ENCODE assay signal across 10 cellular contexts in genomic region chr17:78724544-78724943, GRCh38. TPM values are rescaled to one million over a fixed set of nuclear protein-coding genes. Genes with fewer than 3 reads are reported as not detected.
DNase-seq lines count a peak whose midpoint lies in the region; ATAC-seq, FAIRE-seq and TF ChIP-seq lines count a peak whose summit lies in the region.
"Had no signal": no experiment of that assay in that cellular context is flagged by ENCODE, and none has a peak within 500 bp of the region (broad histone marks: within the 10 kb centered on the region; RNA-seq: fewer than 3 reads in every experiment).

No MANE protein-coding gene starts in this region.

- peak overlapping the region in 1 of 10 experiments; percentile 4; a peak in 1 of 20 replicates for H3K4me3 ChIP-seq in BLaER1 treated with 17β-estradiol and CSF1 and Interleukin-3, amounts not matched to agents 10 nM and 100 nM
- peak overlapping the region; percentile 70; the same call in 1 of the 2 replicates for H3K4me3 ChIP-seq in MM.1S (ENCODE audit: low read length)
- H3K4me3 ChIP-seq in H1 (ENCODE audit: extremely low read depth in 1 of 4, insufficient read depth in 2 of 4, low read depth in 3 of 4, low read length in 4 of 4): peak overlapping the region in 3 of 4 experiments; percentile 3 to 55 (median 14); a peak in 4 of 8 replicates
- H3K4me3 ChIP-seq in PC-9: no peak overlapping the region

- peaks cover 37 to 100% (median 100%) of the 10 kb centered on the region in 11 experiments for H4K20me1 ChIP-seq in BLaER1 treated with 17β-estradiol and CSF1 and Interleukin-3, amounts not matched to agents 10 nM and 100 nM
- no peaks in the 10 kb centered on the region for H4K20me1 ChIP-seq in MM.1S (ENCODE audit: insufficient read depth, low read length)
- peaks cover 0 to 19% of the 10 kb centered on the region in 2 experiments for H4K20me1 ChIP-seq in H1 (replicated peaks in 1 of 2; ENCODE audit: control insufficient read depth in 1 of 2, insufficient read depth in 2 of 2, low read length in 2 of 2)
- peaks cover 8% of the 10 kb centered on the region; the same call in 1 of the 2 replicates for H4K20me1 ChIP-seq in PC-9 (ENCODE audit: insufficient read depth)

- H3K27ac ChIP-seq in BLaER1 treated with 17β-estradiol and CSF1 and Interleukin-3, amounts not matched to agents 10 nM and 100 nM: peak overlapping the region in 9 of 11 experiments; percentile 13 to 84 (median 59); a peak in 16 of 22 replicates
- H3K27ac ChIP-seq in MM.1S (ENCODE audit: low read length) (peak overlapping the region; percentile 97), H1 (ENCODE audit: low read depth, low read length) (no peak overlapping the region), PC-9 (no peak overlapping the region)

- no peak overlapping the region for H3K4ac ChIP-seq in H1 (replicated peaks; ENCODE audit: insufficient read length, low read depth, low read length)

- H3K9ac ChIP-seq in BLaER1 treated with 17β-estradiol and CSF1 and Interleukin-3, amounts not matched to agents 10 nM and 100 nM: peak overlapping the region in 8 of 11 experiments; percentile 44 to 74 (median 66); a peak in 14 of 22 replicates
- H3K9ac ChIP-seq in MM.1S (ENCODE audit: low read length) (peak overlapping the region; percentile 95), H1 (replicated peaks in 1 of 4; ENCODE audit: extremely low read depth in 1 of 4, low read depth in 3 of 4, low read length in 3 of 4) (no peak overlapping the region)

- H2BK12ac ChIP-seq in H1 (ENCODE audit: low read depth, low read length): no peak overlapping the region

- peak overlapping the region; percentile 90 to 99 (median 97) for H3K4me2 ChIP-seq in BLaER1 treated with 17β-estradiol and CSF1 and Interleukin-3, amounts not matched to agents 10 nM and 100 nM
- peak overlapping the region; percentile 99 for H3K4me2 ChIP-seq in MM.1S (ENCODE audit: low read depth, low read length)
- H3K4me2 ChIP-seq in H1 (ENCODE audit: insufficient read depth in 1 of 2, low read depth in 2 of 2, low read length in 2 of 2): peak overlapping the region; percentile 76 to 88
- no peak overlapping the region for H3K4me2 ChIP-seq in PC-9

- no peak for FAIRE-seq in H1 (lab: Jason Lieb, UNC)

- H2BK120ac ChIP-seq in H1 (replicated peaks; ENCODE audit: low read depth, low read length): no peak overlapping the region

- intact Hi-C loops in natural killer cell (cut with micrococcal nuclease): loop anchor here (2.0 kb wide), 1 partner anchor 14 kb away; no protein-coding TSS in a partner anchor
- intact Hi-C loops in PC-9 (cut with micrococcal nuclease; ENCODE audit: unreplicated experiment): no loop called here

- no peak overlapping the region for H3K23ac ChIP-seq in H1 (ENCODE audit: insufficient read length)

- TF ChIP-seq CTCF in MM.1S (IDR thresholded peaks at IDR 0.05; ENCODE audit: low read length) (no peak; the same call in 1 of the 2 replicates), H1 (IDR thresholded peaks at IDR 0.05; ENCODE audit: control extremely low read depth in 1 of 3, insufficient read depth in 1 of 3, low read depth in 1 of 3, low read length in 3 of 3) (no peak), natural killer cell (IDR thresholded peaks at IDR 0.05) (no peak), PC-9 (conservative IDR thresholded peaks at IDR 0.05) (no peak)

- H3K9me2 ChIP-seq in MM.1S (replicated peaks; ENCODE audit: insufficient read depth, low read length): no peaks in the 10 kb centered on the region
- no peaks in the 10 kb centered on the region for H3K9me2 ChIP-seq in PC-9 (ENCODE audit: insufficient read depth)

- no peaks in the 10 kb centered on the region for H3K27me3 ChIP-seq in BLaER1 treated with 17β-estradiol and CSF1 and Interleukin-3, amounts not matched to agents 10 nM and 100 nM
- no peaks in the 10 kb centered on the region for H3K27me3 ChIP-seq in MM.1S (replicated peaks; ENCODE audit: insufficient read depth, low read length)
- peaks cover 0 to 3% (median 0%) of the 10 kb centered on the region in 4 experiments; a peak in 1 of 7 replicates for H3K27me3 ChIP-seq in H1 (replicated peaks in 1 of 4; ENCODE audit: control insufficient read depth in 3 of 4, extremely low read depth in 1 of 4, insufficient read depth in 3 of 4, low read length in 3 of 4)
- no peaks in the 10 kb centered on the region for H3K27me3 ChIP-seq in PC-9 (ENCODE audit: insufficient read depth, low read depth)

- H3K56ac ChIP-seq in H1 (replicated peaks; ENCODE audit: insufficient read length, low read depth, low read length): no peak overlapping the region

- no peaks in the 10 kb centered on the region for H3K9me3 ChIP-seq in BLaER1 treated with 17β-estradiol and CSF1 and Interleukin-3, amounts not matched to agents 10 nM and 100 nM (replicated peaks in 1 of 11)
- H3K9me3 ChIP-seq in MM.1S (replicated peaks; ENCODE audit: insufficient read depth, low read length): no peaks in the 10 kb centered on the region
- H3K9me3 ChIP-seq in H1 (ENCODE audit: insufficient read depth in 2 of 2, low read depth in 1 of 2, low read length in 1 of 2): no peaks in the 10 kb centered on the region
- H3K9me3 ChIP-seq in PC-9 (ENCODE audit: insufficient read depth, low read depth): no peaks in the 10 kb centered on the region

- no peaks in the 10 kb centered on the region for H3K9me3 Mint-ChIP-seq in natural killer cell

- H3F3A ChIP-seq in MM.1S (ENCODE audit: insufficient read depth, low read length) (peaks cover 94% of the 10 kb centered on the region), PC-9 (ENCODE audit: insufficient read depth, low read depth) (no peaks in the 10 kb centered on the region)

- H3K4me1 ChIP-seq in BLaER1 treated with 17β-estradiol and CSF1 and Interleukin-3, amounts not matched to agents 10 nM and 100 nM: peaks cover 100% of the 10 kb centered on the region in 10 experiments
- H3K4me1 ChIP-seq in MM.1S (ENCODE audit: low read length) (peaks cover 77% of the 10 kb centered on the region), H1 (replicated peaks in 1 of 4; ENCODE audit: control insufficient read depth in 3 of 4, insufficient read depth in 4 of 4, low read length in 3 of 4) (peaks cover 17 to 38% (median 23%) of the 10 kb centered on the region in 4 experiments), PC-9 (replicated peaks; ENCODE audit: insufficient read depth) (no peaks in the 10 kb centered on the region)

- WGBS in H1 (ENCODE audit: extremely low coverage in 1 of 2, insufficient coverage in 1 of 2, insufficient read length in 1 of 2, insufficient replicate concordance in 2 of 2, low coverage in 1 of 2, low lambda C conversion rate in 2 of 2, missing lambda C conversion rate in 1 of 2), 2 experiments: 38% methylated on average over 5 of the region's 5 CpGs; no CpG with 5 or more reads in 1 of the 2 experiments

- no peaks in the 10 kb centered on the region for H3K79me1 ChIP-seq in H1 (ENCODE audit: low read depth, low read length)

- H2BK5ac ChIP-seq in H1 (ENCODE audit: low read depth, low read length): no peak overlapping the region

- H4K91ac ChIP-seq in H1 (replicated peaks; ENCODE audit: insufficient read length, low read length): no peak overlapping the region

- ATAC-seq in natural killer cell (peak in 1 of 3 donors; percentile 20), HG02852 (IDR thresholded peaks at IDR 0.05; ENCODE audit: unreplicated experiment) (no peak), HG02678 (IDR thresholded peaks at IDR 0.05; ENCODE audit: unreplicated experiment) (no peak), HG02623 (IDR thresholded peaks at IDR 0.05; ENCODE audit: unreplicated experiment) (no peak)
- ATAC-seq: Panc1 had no signal

- peak overlapping the region; percentile 84 for H3K4me3 Mint-ChIP-seq in natural killer cell

- H4K5ac ChIP-seq in H1 (ENCODE audit: insufficient read length, low read depth, low read length): no peak overlapping the region

- TF ChIP-seq RAD21 in H1 (IDR thresholded peaks at IDR 0.05 in 1 of 2, conservative IDR thresholded peaks at IDR 0.05 in 1 of 2; ENCODE audit: low read depth in 2 of 2, low read length in 2 of 2): peak in 1 of 2 experiments; percentile 39; a peak in 1 of 4 replicates

- no peak overlapping the region for H3K14ac ChIP-seq in H1 (ENCODE audit: insufficient read length)

- peak overlapping the region; percentile 93 to 94 for H3K27ac Mint-ChIP-seq in natural killer cell

- no peak for TF ChIP-seq POLR2A in H1 (IDR thresholded peaks at IDR 0.05; ENCODE audit: control extremely low read depth in 1 of 2, low read depth in 2 of 2, low read length in 2 of 2)

- CTCF ChIA-PET in H1 (lab: Charles Lee; ENCODE audit: partially characterized antibody): interaction anchor here (0.8 to 2.8 kb wide), 5 partner anchors 8 to 21 kb away, joined by 3 to 16 read pairs (median 3); no protein-coding TSS in a partner anchor
- CTCF ChIA-PET in PC-9 (lab: Charles Lee): no interaction called here

- H3K23me2 ChIP-seq in H1 (ENCODE audit: low read depth, low read length): peaks cover 7% of the 10 kb centered on the region

- H3K36me3 ChIP-seq in BLaER1 treated with 17β-estradiol and CSF1 and Interleukin-3, amounts not matched to agents 10 nM and 100 nM: peaks cover 0 to 51% (median 11%) of the 10 kb centered on the region in 11 experiments; a peak in 15 of 22 replicates
- H3K36me3 ChIP-seq in MM.1S (replicated peaks; ENCODE audit: insufficient read depth, low read length): no peaks in the 10 kb centered on the region
- H3K36me3 ChIP-seq in H1 (ENCODE audit: control insufficient read depth in 2 of 4, insufficient read depth in 4 of 4, low read length in 3 of 4): no peaks in the 10 kb centered on the region
- no peaks in the 10 kb centered on the region for H3K36me3 ChIP-seq in PC-9 (ENCODE audit: low read depth)

- TF ChIP-seq EP300 in H1 (IDR thresholded peaks at IDR 0.05; ENCODE audit: borderline replicate concordance in 1 of 2, low read depth in 2 of 2, low read length in 2 of 2): no peak

- POLR2A ChIA-PET in H1 (lab: Charles Lee; ENCODE audit: partially characterized antibody) (no interaction called here), PC-9 (lab: Charles Lee; ENCODE audit: unreplicated experiment) (no interaction called here)

- BruUV-seq in PC-9 (replicated peaks; lab: Mats Ljungman, UMichigan): no TSS peak

- H3K79me2 ChIP-seq in MM.1S (ENCODE audit: low read length) (peaks cover 95% of the 10 kb centered on the region), H1 (ENCODE audit: control insufficient read depth in 1 of 2, insufficient read depth in 2 of 2, low read length in 2 of 2) (no peaks in the 10 kb centered on the region), PC-9 (ENCODE audit: low read depth) (peaks cover 27% of the 10 kb centered on the region)

- H2BK15ac ChIP-seq in H1 (ENCODE audit: low read length): 0 out of 2 replicates have a peak overlapping the region, but pooled peaks have one; percentile 16

- no peak overlapping the region for H4K8ac ChIP-seq in H1 (ENCODE audit: extremely low read depth, insufficient read depth, low read length)

- no peak overlapping the region for H2AK5ac ChIP-seq in H1 (ENCODE audit: low read depth, low read length)

- peaks cover 89 to 92% of the 10 kb centered on the region in 2 donors for H3K4me1 Mint-ChIP-seq in natural killer cell

- no peaks in the 10 kb centered on the region for H3K36me3 Mint-ChIP-seq in natural killer cell

- H2BK20ac ChIP-seq in H1 (ENCODE audit: low read length): peak overlapping the region; percentile 53; the same call in 1 of the 2 replicates

- no peak overlapping the region for H2AFZ ChIP-seq in MM.1S (ENCODE audit: low read length)
- H2AFZ ChIP-seq in H1 (ENCODE audit: low read length): no peak overlapping the region
- no peak overlapping the region for H2AFZ ChIP-seq in PC-9

- DNase-seq in MM.1S (peak; percentile 7), H1 (ENCODE audit: low read depth in 1 of 2, low spot score in 2 of 2) (no peak), natural killer cell (no peak), PC-9 (no peak)
- DNase-seq: DND-41 had no signal

- H3K27me3 Mint-ChIP-seq in natural killer cell (ENCODE audit: low read depth in 2 of 2): no peaks in the 10 kb centered on the region

- no peak overlapping the region for H3K18ac ChIP-seq in H1 (ENCODE audit: extremely low read depth, low read length)

RNA-seq across cellular contexts. Expression of gene CYTH1, which starts 57.5 kb away (rescaled TPM):
- total RNA-seq in H1 (2021; fragmentation: NEBNext Ultra II Directional; extraction: Animal tissue kit (Norgen Biotek cat#: 25700)): 14.7 and 14.8 TPM in 2 replicates
- polyA plus RNA-seq in H1 (2011; rRNA removed): 12.8 and 13.8 TPM in 2 replicates
- 14.2 TPM for polyA plus RNA-seq in H1 (2011; cell fraction: cytosol; rRNA removed)
- 40.9 TPM for polyA plus RNA-seq in H1 (2011; cell fraction: nucleus; rRNA removed)
- 10.4 to 15.6 TPM (median 10.9 TPM) in 4 replicates for polyA plus RNA-seq in H1 (2012, experiment 1 of 2)
- 4.7 TPM for polyA plus RNA-seq in H1 (2012, experiment 2 of 2)
- polyA plus RNA-seq in H1 (2013, experiment 1 of 2): 9.9 TPM
- 9.8 TPM for polyA plus RNA-seq in H1 (2013, experiment 2 of 2)
- 16.3 and 17.5 TPM in 2 replicates for polyA minus RNA-seq in H1 (2011; rRNA and poly(A)+ RNA removed)
- polyA minus RNA-seq in H1 (2011; cell fraction: cytosol; rRNA and poly(A)+ RNA removed): 12.4 TPM
- 20.9 TPM for polyA minus RNA-seq in H1 (2011; cell fraction: nucleus; rRNA and poly(A)+ RNA removed)
- 100 to 1,000 TPM; 437 to 514 (median 457) TPM for total RNA-seq in natural killer cell
- total RNA-seq in PC-9 (2021): 40.3 and 41.0 TPM in 2 replicates

Comparison
In these comparisons a context has a peak if more than half of its experiments do, and no peak if none do; other contexts are left out.
1. H3K27ac ChIP-seq: peak in BLaER1 treated with 17β-estradiol and CSF1 and Interleukin-3, amounts not matched to agents 10 nM and 100 nM (9 of 11) and MM.1S (single experiment); none in H1 (single experiment) and PC-9 (single experiment).
2. H3K9ac ChIP-seq: peak in BLaER1 treated with 17β-estradiol and CSF1 and Interleukin-3, amounts not matched to agents 10 nM and 100 nM (8 of 11) and MM.1S (single experiment); none in H1 (0 of 4).
3. RNA of gene CYTH1, which starts 57.5 kb away (total RNA-seq): 437 to 514 TPM in natural killer cell; 40.3 to 41.0 TPM in PC-9 and 14.7 to 14.8 TPM in H1; every median in the first group is over 10 times any median in the second.